In genomic region chr7:149714081-149714909, GRCh38 we compare ENCODE assay signal across 8 cellular contexts. TPM values are rescaled to one million over a fixed set of nuclear protein-coding genes. Genes with fewer than 3 reads are reported as not detected.
A peak's percentile ranks its signal among the peaks of the same experiment; 100 is the strongest.
DNase-seq lines count a peak whose midpoint lies in the region; ATAC-seq and TF ChIP-seq lines count a peak whose summit lies in the region.

No MANE protein-coding gene starts in this region.

- peak overlapping the region in 6 of 8 donors; percentile 21 to 81 (median 72) for H3K27ac ChIP-seq in spleen

- ATAC-seq in GM18520 (IDR thresholded peaks at IDR 0.05; ENCODE audit: unreplicated experiment): peak; percentile 94
- peak; percentile 81 for ATAC-seq in HG03066 (IDR thresholded peaks at IDR 0.05; ENCODE audit: low read depth, unreplicated experiment)

- no peak for TF ChIP-seq POLR2A in spleen (IDR thresholded peaks at IDR 0.05)

- TF ChIP-seq CTCF in spleen (IDR thresholded peaks at IDR 0.05 in 8 of 11, conservative IDR thresholded peaks at IDR 0.05 in 3 of 11): peak in 1 of 11 experiments; percentile 17

- peaks cover 0 to 3% (median 0%) of the 10 kb centered on the region in 6 donors for H3K36me3 ChIP-seq in spleen

- 4 to 10% (median 5%) methylated on average over 36 to 88 of the region's 88 CpGs for WGBS in spleen, 5 donors

- peaks cover 5 to 36% (median 29%) of the 10 kb centered on the region in 8 donors for H3K9me3 ChIP-seq in spleen

- intact Hi-C loops in spleen (cut with DNase I; ENCODE audit: low total_unique reads): no loop called here

- DNase-seq in 8988T (peak; percentile 78), NCI-H2196 (lab: John Stamatoyannopoulos, UW; ENCODE audit: unreplicated experiment) (peak; percentile 93), islet precursor cell (peak; percentile 96), spleen (peak; percentile 98)
- DNase-seq in activated CD4-positive, CD25-positive, alpha-beta regulatory T cell treated with anti-CD3 and anti-CD28 coated beads, Interleukin-2, amount 50 U/mL, for 16 hours (ENCODE audit: low read depth, low spot score): peak; percentile 90
- DNase-seq in central memory CD4-positive, alpha-beta T cell: peak; percentile 77

- peaks cover 7 to 33% (median 22%) of the 10 kb centered on the region in 6 donors for H3K4me1 ChIP-seq in spleen

- no peaks in the 10 kb centered on the region for H3K27me3 ChIP-seq in spleen (replicated peaks in 1 of 7)

- peak overlapping the region; percentile 59 to 92 (median 65) for H3K4me3 ChIP-seq in spleen

RNA-seq across cellular contexts. Expression of gene ZNF467, which starts 59.1 kb away (rescaled TPM):
- 10 to 100 TPM; 25.5 to 48.5 (median 37.6) TPM for total RNA-seq in spleen
- 10 to 100 TPM in 2 of 3 donors, 1 to 10 TPM in 1; 6.0 to 15.2 (median 12.8) TPM for polyA plus RNA-seq in spleen

Comparison
In these comparisons a context has a peak if more than half of its experiments do, and no peak if none do; other contexts are left out.
1. Peak in every context shown above with its lines: DNase-seq, ATAC-seq, H3K4me3 ChIP-seq and H3K27ac ChIP-seq.